In the genomic region with DNA sequence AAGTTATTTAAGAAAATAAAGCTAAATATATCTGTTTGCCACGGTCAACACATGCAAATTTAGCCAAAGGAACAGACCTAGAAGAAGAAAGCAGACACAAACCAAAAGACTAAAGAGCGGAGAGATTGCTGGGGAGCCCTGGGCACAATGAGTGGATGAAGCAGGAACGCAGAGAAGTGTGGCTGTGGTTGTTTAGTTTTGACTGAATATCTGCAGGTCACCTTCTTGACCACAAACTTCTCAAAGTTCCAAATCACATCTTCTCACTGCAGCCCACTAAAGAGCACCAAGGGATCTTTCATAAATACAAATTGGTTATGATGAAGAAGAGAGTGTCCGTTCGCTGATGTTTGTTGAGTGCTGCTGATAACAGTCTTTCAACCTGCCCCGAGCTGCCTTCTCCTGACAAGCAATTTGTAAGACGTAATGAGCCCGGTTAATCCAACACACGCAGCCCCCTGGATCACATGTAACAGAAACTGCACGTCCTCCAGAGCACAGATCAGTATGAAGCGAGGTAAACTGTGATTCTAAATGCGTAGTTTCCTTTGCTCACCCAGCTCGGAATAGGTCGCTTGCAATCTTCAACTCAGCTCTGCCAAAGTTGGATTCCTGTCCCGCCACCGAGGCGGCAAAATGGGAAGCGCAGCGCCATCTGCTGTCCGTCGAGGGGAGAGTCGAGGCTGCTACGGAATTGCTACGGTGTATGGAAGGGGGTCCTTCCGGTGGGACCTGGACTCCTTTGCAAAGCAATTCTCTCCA, we compare ENCODE assay signal across 8 cellular contexts.
DNase-seq lines count a peak whose midpoint lies in the region; ATAC-seq and TF ChIP-seq lines count a peak whose summit lies in the region.

No MANE protein-coding gene starts in this region.

- H3K4me3 ChIP-seq in endodermal cell (ENCODE audit: low read length), result peak overlapping the region; percentile 71

- H3K27me3 ChIP-seq in endodermal cell (ENCODE audit: control insufficient read depth, insufficient read depth, low read length, poor library complexity, severe bottlenecking), result peaks cover 5% of the 10 kb centered on the region

- no peaks in the 10 kb centered on the region for H3K36me3 ChIP-seq in endodermal cell (ENCODE audit: control insufficient read depth, insufficient read depth, low read length)

- H3K4me1 Mint-ChIP-seq in endodermal cell, result peaks cover 15% of the 10 kb centered on the region

- TF ChIP-seq CTCF in endodermal cell (conservative IDR thresholded peaks at IDR 0.05), result peak; percentile 97

- peaks cover 41% of the 10 kb centered on the region for H3K27me3 Mint-ChIP-seq in endodermal cell (ENCODE audit: insufficient read depth)

- H3K9me3 Mint-ChIP-seq in endodermal cell, result no peaks in the 10 kb centered on the region

- H3K4me3 Mint-ChIP-seq in endodermal cell, result peak overlapping the region; percentile 43

- DNase-seq in AML-193 (lab: John Stamatoyannopoulos, UW) (peak; percentile 36 to 48), NCI-H748 treated with DMSO at 0.1 percent for 48 hours (lab: John Stamatoyannopoulos, UW) (peak; percentile 95), endodermal cell (peak; percentile 97), middle frontal gyrus (ENCODE audit: extremely low spot score, low spot score) (peak; percentile 69)
- DNase-seq in activated CD8-positive, alpha-beta memory T cell treated with anti-CD3 and anti-CD28 coated beads for 24 hours, result peak; percentile 88
- DNase-seq in stimulated activated CD8-positive, alpha-beta memory T cell treated with anti-CD3 and anti-CD28 coated beads, Interleukin-15, amount 100 ng/mL, for 48 hours (ENCODE audit: low read depth in 2 of 2), result peak; percentile 47 to 50

- H3K27ac Mint-ChIP-seq in endodermal cell, result no peak overlapping the region

- H3K9me3 ChIP-seq in endodermal cell (ENCODE audit: control insufficient read depth, low read length), result no peaks in the 10 kb centered on the region

- H3K9ac ChIP-seq in endodermal cell (ENCODE audit: extremely low read depth, low read length, poor library complexity, severe bottlenecking), result no peak overlapping the region

- H3K27ac ChIP-seq in endodermal cell (ENCODE audit: low read depth, low read length), result no peak overlapping the region

- no peaks in the 10 kb centered on the region for H3K4me1 ChIP-seq in endodermal cell (ENCODE audit: control insufficient read depth, insufficient read depth, low read length)

- WGBS in endodermal cell (ENCODE audit: insufficient coverage in 1 of 2, insufficient read length in 1 of 2), 2 experiments, result 33 to 55% methylated on average over 12 to 24 of the region's 25 CpGs

- ATAC-seq in GM18907 (IDR thresholded peaks at IDR 0.05; ENCODE audit: unreplicated experiment), result peak; percentile 92
- ATAC-seq in HG03159 (IDR thresholded peaks at IDR 0.05; ENCODE audit: unreplicated experiment), result peak; percentile 84

- H3K36me3 Mint-ChIP-seq in endodermal cell (ENCODE audit: low read depth), result no peaks in the 10 kb centered on the region

Comparison
In these comparisons a context has a peak if more than half of its experiments do, and no peak if none do; other contexts are left out.
1. DNase-seq: peak in every context shown above with its lines; median percentile 97 in endodermal cell; 95 in NCI-H748 treated with DMSO at 0.1 percent for 48 hours; 88 in activated CD8-positive, alpha-beta memory T cell treated with anti-CD3 and anti-CD28 coated beads for 24 hours; 69 in middle frontal gyrus; 48 in stimulated activated CD8-positive, alpha-beta memory T cell treated with anti-CD3 and anti-CD28 coated beads, Interleukin-15, amount 100 ng/mL, for 48 hours; 42 in AML-193.